Comparison of ENCODE assay signal across 17 cellular contexts in the genomic region with DNA sequence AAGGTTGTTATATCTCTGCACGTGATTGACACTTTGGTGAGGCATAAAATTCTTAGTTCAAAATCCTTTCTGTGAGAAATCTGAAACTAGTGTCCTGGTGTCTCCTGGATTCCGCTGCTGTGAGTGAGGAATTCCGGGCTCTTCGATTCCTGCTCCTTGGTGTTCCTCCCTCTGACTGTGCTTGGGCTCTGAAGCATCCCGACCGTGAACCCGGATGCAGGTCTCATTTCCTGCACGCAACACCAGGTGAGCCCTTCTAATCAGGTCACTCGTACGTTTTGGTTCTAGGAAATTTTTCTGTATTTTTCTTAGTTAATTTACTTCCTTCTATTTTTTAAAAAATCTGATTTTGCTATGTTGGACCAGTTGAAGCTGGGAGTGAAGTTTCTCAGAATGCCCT.
A peak's percentile ranks its signal among the peaks of the same experiment; 100 is the strongest.
DNase-seq lines count a peak whose midpoint lies in the region; ATAC-seq, FAIRE-seq and TF ChIP-seq lines count a peak whose summit lies in the region.
"Had no signal": no experiment of that assay in that cellular context is flagged by ENCODE, and none has a peak within 500 bp of the region (broad histone marks: within the 10 kb centered on the region; RNA-seq: fewer than 3 reads in every experiment).

No MANE protein-coding gene starts in this region.

- no peak for FAIRE-seq in GM12878 (lab: Jason Lieb, UNC)
- FAIRE-seq: endothelial cell of umbilical vein, frontal cortex had no signal

- no peak overlapping the region for H3K4me3 ChIP-seq in CD8-positive, alpha-beta memory T cell (ENCODE audit: low read length)
- no peak overlapping the region for H3K4me3 ChIP-seq in GM12878
- H3K4me3 ChIP-seq: lung, PC-9 had no signal

- H3K9ac ChIP-seq in GM12878 (ENCODE audit: control insufficient read depth, insufficient read depth, low read length), result no peak overlapping the region

- 79% methylated on average over 10 of the region's 10 CpGs for WGBS in GM12878 (ENCODE audit: insufficient coverage, insufficient replicate concordance, low lambda C conversion rate, missing lambda C conversion rate)

- in situ Hi-C loops in GM12878 (cut with MboI), result no loop called here

- ATAC-seq in GM12878 (no peak), HG02678 (IDR thresholded peaks at IDR 0.05; ENCODE audit: unreplicated experiment) (no peak)
- no peak for ATAC-seq in stimulated activated effector memory CD8-positive, alpha-beta T cell treated with anti-CD3 and anti-CD28 coated beads, Interleukin-12 subunit alpha, Interleukin-12 subunit beta, amount 100 ng/mL, for 72 hours

- H3K27me3 Mint-ChIP-seq in CD8-positive, alpha-beta memory T cell, result no peaks in the 10 kb centered on the region
- peaks cover 2% of the 10 kb centered on the region for H3K27me3 Mint-ChIP-seq in IgD-negative memory B cell

- no peak overlapping the region for H3K27ac ChIP-seq in CD8-positive, alpha-beta memory T cell (ENCODE audit: low read depth, low read length)
- 0 out of 2 replicates have a peak overlapping the region, but pooled peaks have one; percentile 24 for H3K27ac ChIP-seq in GM12878 (ENCODE audit: control insufficient read depth, insufficient read depth)
- no peak overlapping the region for H3K27ac ChIP-seq in caudate nucleus (ENCODE audit: low read depth, low read length)
- H3K27ac ChIP-seq: PC-9 had no signal

- H3K27me3 ChIP-seq in CD8-positive, alpha-beta memory T cell (ENCODE audit: insufficient read depth, low read length, poor library complexity, severe bottlenecking), result no peaks in the 10 kb centered on the region
- H3K27me3 ChIP-seq in GM12878 (replicated peaks in 1 of 2; ENCODE audit: control insufficient read depth in 2 of 2, insufficient read depth in 2 of 2, low read length in 1 of 2), result no peaks in the 10 kb centered on the region

- no peaks in the 10 kb centered on the region for H3K79me2 ChIP-seq in GM12878 (ENCODE audit: control insufficient read depth, insufficient read depth, low read length)

- no peaks in the 10 kb centered on the region for H3K9me3 Mint-ChIP-seq in CD8-positive, alpha-beta memory T cell
- H3K9me3 Mint-ChIP-seq in IgD-negative memory B cell, result no peaks in the 10 kb centered on the region
- H3K9me3 Mint-ChIP-seq in stimulated activated effector memory CD8-positive, alpha-beta T cell treated with anti-CD3 and anti-CD28 coated beads, Interleukin-12 subunit alpha, Interleukin-12 subunit beta, amount 100 ng/mL, for 72 hours, result no peaks in the 10 kb centered on the region

- SMC1A ChIA-PET in GM12878 (lab: Charles Lee; ENCODE audit: uncharacterized antibody, unreplicated experiment), result no interaction called here

- H3K4me1 ChIP-seq in CD8-positive, alpha-beta memory T cell (ENCODE audit: insufficient read depth, low read length), result peaks cover 19% of the 10 kb centered on the region
- peaks cover 12% of the 10 kb centered on the region for H3K4me1 ChIP-seq in GM12878 (ENCODE audit: control insufficient read depth, insufficient read depth, low read length)

- TF ChIP-seq POLR2A in GM12878 (IDR thresholded peaks at IDR 0.05; ENCODE audit: low read depth, low read length), result no peak

- CTCF ChIA-PET in CD8-positive, alpha-beta memory T cell (lab: Charles Lee), result no interaction called here
- CTCF ChIA-PET in GM12878 (lab: Yijun Ruan, JAX), result no interaction called here

- H3K27ac Mint-ChIP-seq in CD8-positive, alpha-beta memory T cell, result peak overlapping the region; percentile 15 to 95 (median 82)
- H3K27ac Mint-ChIP-seq in IgD-negative memory B cell, result peak overlapping the region in 1 of 3 donors; percentile 88
- peak overlapping the region; percentile 29 for H3K27ac Mint-ChIP-seq in stimulated activated effector memory CD8-positive, alpha-beta T cell treated with anti-CD3 and anti-CD28 coated beads, Interleukin-12 subunit alpha, Interleukin-12 subunit beta, amount 100 ng/mL, for 72 hours

- no peaks in the 10 kb centered on the region for H3K36me3 ChIP-seq in CD8-positive, alpha-beta memory T cell (ENCODE audit: insufficient read depth, low read length)
- H3K36me3 ChIP-seq in GM12878 (ENCODE audit: control insufficient read depth in 2 of 2, insufficient read depth in 2 of 2, low read length in 1 of 2), result no peaks in the 10 kb centered on the region

- DNase-seq in CD8-positive, alpha-beta memory T cell, result no peak
- no peak for DNase-seq in GM12878 (ENCODE audit: low read depth, low spot score)
- no peak for DNase-seq in stimulated activated effector memory CD8-positive, alpha-beta T cell treated with anti-CD3 and anti-CD28 coated beads, Interleukin-12 subunit alpha, Interleukin-12 subunit beta, amount 100 ng/mL, for 72 hours (ENCODE audit: low spot score in 2 of 2)
- DNase-seq in caudate nucleus (lab: John Stamatoyannopoulos, UW), result no peak
- no peak for DNase-seq in cardiac septum (ENCODE audit: low spot score)
- DNase-seq: C1 segment of cervical spinal cord, GOT3, NCI-H2029 treated with DMSO at 0.1 percent for 48 hours, NCI-H69, PC-9, substantia nigra had no signal

- peak overlapping the region; percentile 60 for H3K4me2 ChIP-seq in GM12878 (ENCODE audit: control insufficient read depth, insufficient read depth)
- H3K4me2 ChIP-seq: PC-9 had no signal

- H4K20me1 ChIP-seq in GM12878 (ENCODE audit: control insufficient read depth, insufficient read depth), result no peaks in the 10 kb centered on the region

- no peak for TF ChIP-seq RAD21 in GM12878 (IDR thresholded peaks at IDR 0.05; ENCODE audit: insufficient read depth, low read depth, low read length)

- peaks cover 0 to 2% (median 1%) of the 10 kb centered on the region in 3 donors for H3K36me3 Mint-ChIP-seq in CD8-positive, alpha-beta memory T cell
- H3K36me3 Mint-ChIP-seq in IgD-negative memory B cell, result peaks cover 2% of the 10 kb centered on the region
- no peaks in the 10 kb centered on the region for H3K36me3 Mint-ChIP-seq in stimulated activated effector memory CD8-positive, alpha-beta T cell treated with anti-CD3 and anti-CD28 coated beads, Interleukin-12 subunit alpha, Interleukin-12 subunit beta, amount 100 ng/mL, for 72 hours

- H3K4me1 Mint-ChIP-seq in CD8-positive, alpha-beta memory T cell, result peaks cover 25 to 38% (median 26%) of the 10 kb centered on the region in 3 donors
- peaks cover 22 to 30% (median 24%) of the 10 kb centered on the region in 3 donors for H3K4me1 Mint-ChIP-seq in IgD-negative memory B cell
- peaks cover 17% of the 10 kb centered on the region for H3K4me1 Mint-ChIP-seq in stimulated activated effector memory CD8-positive, alpha-beta T cell treated with anti-CD3 and anti-CD28 coated beads, Interleukin-12 subunit alpha, Interleukin-12 subunit beta, amount 100 ng/mL, for 72 hours

- intact Hi-C loops in GM12878 (cut with micrococcal nuclease; ENCODE audit: unreplicated experiment) (no loop called here), cardiac septum (cut with DNase I) (no loop called here)

- BruUV-seq in GM12878 (replicated peaks; lab: Mats Ljungman, UMichigan), result no TSS peak

- no peak overlapping the region; the same call in 1 of the 2 replicates for H2AFZ ChIP-seq in GM12878 (ENCODE audit: control insufficient read depth, low read depth, low read length)
- H2AFZ ChIP-seq: PC-9 had no signal

- POLR2A ChIA-PET in CD8-positive, alpha-beta memory T cell (lab: Charles Lee), result no interaction called here
- POLR2A ChIA-PET in GM12878 (lab: Charles Lee), result interaction anchor here (1.1 kb wide), 1 partner anchor 221 kb away, joined by 4 read pairs; no protein-coding TSS in a partner anchor

- no peak for TF ChIP-seq EP300 in GM12878 (IDR thresholded peaks at IDR 0.05; ENCODE audit: borderline replicate concordance in 1 of 2, control insufficient read depth in 1 of 2, low read depth in 2 of 2, low read length in 2 of 2)

- TF ChIP-seq CTCF in GM12878 (IDR thresholded peaks at IDR 0.05 in 2 of 3, conservative IDR thresholded peaks at IDR 0.05 in 1 of 3; ENCODE audit: control insufficient read depth in 2 of 3, extremely low read depth in 1 of 3, insufficient read depth in 1 of 3, low read depth in 3 of 3, low read length in 3 of 3), result no peak

- RAD21 ChIA-PET in GM12878 (lab: Charles Lee; ENCODE audit: unreplicated experiment), result no interaction called here

- no peaks in the 10 kb centered on the region for H3K9me3 ChIP-seq in CD8-positive, alpha-beta memory T cell (ENCODE audit: low read length)
- no peaks in the 10 kb centered on the region for H3K9me3 ChIP-seq in GM12878 (replicated peaks; ENCODE audit: control insufficient read depth, insufficient read depth, low read length)

- peak overlapping the region; percentile 1 to 83 (median 60) for H3K4me3 Mint-ChIP-seq in CD8-positive, alpha-beta memory T cell
- H3K4me3 Mint-ChIP-seq in IgD-negative memory B cell, result peak overlapping the region in 3 of 4 donors; percentile 9 to 71 (median 59)
- peak overlapping the region; percentile 40 for H3K4me3 Mint-ChIP-seq in stimulated activated effector memory CD8-positive, alpha-beta T cell treated with anti-CD3 and anti-CD28 coated beads, Interleukin-12 subunit alpha, Interleukin-12 subunit beta, amount 100 ng/mL, for 72 hours
- H3K4me3 Mint-ChIP-seq: neural crest cell had no signal

TF ChIP-seq in GM12878, 131 proteins besides CTCF, POLR2A, EP300 and RAD21 (continues in another document):
- TF ChIP-seq ESRRA (IDR thresholded peaks at IDR 0.05; ENCODE audit: low read length) (no peak), TCF7 (IDR thresholded peaks at IDR 0.05; ENCODE audit: borderline replicate concordance) (no peak), POU2F2 (IDR thresholded peaks at IDR 0.05; ENCODE audit: borderline replicate concordance, low read depth, low read length) (no peak), TBL1XR1 (IDR thresholded peaks at IDR 0.05; ENCODE audit: low read depth, low read length) (no peak), FOS (IDR thresholded peaks at IDR 0.05; ENCODE audit: borderline replicate concordance, extremely low read depth, insufficient read length) (no peak), RAD51 (IDR thresholded peaks at IDR 0.05) (no peak)
- TF ChIP-seq, protein P1, sequence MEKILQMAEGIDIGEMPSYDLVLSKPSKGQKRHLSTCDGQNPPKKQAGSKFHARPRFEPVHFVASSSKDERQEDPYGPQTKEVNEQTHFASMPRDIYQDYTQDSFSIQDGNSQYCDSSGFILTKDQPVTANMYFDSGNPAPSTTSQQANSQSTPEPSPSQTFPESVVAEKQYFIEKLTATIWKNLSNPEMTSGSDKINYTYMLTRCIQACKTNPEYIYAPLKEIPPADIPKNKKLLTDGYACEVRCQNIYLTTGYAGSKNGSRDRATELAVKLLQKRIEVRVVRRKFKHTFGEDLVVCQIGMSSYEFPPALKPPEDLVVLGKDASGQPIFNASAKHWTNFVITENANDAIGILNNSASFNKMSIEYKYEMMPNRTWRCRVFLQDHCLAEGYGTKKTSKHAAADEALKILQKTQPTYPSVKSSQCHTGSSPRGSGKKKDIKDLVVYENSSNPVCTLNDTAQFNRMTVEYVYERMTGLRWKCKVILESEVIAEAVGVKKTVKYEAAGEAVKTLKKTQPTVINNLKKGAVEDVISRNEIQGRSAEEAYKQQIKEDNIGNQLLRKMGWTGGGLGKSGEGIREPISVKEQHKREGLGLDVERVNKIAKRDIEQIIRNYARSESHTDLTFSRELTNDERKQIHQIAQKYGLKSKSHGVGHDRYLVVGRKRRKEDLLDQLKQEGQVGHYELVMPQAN (conservative IDR thresholded peaks at IDR 0.05), result no peak
- TF ChIP-seq, protein P2, sequence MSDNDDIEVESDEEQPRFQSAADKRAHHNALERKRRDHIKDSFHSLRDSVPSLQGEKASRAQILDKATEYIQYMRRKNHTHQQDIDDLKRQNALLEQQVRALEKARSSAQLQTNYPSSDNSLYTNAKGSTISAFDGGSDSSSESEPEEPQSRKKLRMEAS (IDR thresholded peaks at IDR 0.05; ENCODE audit: low read depth, low read length), result no peak
